Comparison of ENCODE assay signal across 9 cellular contexts in the genomic region with DNA sequence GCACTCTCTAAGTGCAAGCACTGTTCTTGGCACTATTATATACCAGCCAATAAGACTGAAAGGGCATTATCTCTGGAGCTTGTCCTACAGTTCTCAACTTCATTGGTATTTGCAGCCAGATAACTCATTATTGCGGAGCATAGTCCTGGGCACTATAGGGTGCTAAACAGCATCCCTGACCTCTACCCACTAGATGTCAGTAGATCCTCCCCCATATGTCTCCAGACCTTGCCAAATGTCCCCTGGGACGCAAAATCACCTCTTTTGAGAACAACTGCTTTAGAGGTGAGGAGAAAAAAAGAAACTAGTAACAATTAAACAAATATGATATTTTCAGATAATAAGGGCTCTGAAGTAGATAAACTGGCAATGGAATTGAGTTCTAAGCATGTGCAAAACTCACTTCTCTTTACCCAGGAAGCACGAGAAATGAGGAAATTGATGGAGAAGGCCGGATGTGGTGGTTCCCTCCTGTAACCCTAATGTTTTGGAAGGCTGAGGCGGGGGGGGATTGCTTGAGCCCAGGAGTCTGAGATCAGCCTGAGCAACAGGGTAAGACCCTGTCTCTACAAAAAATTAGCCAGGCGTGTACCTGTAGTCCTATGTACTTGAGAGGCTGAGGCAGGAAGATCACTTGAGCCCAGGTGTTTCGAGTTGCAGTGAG.
A peak's percentile ranks its signal among the peaks of the same experiment; 100 is the strongest.
DNase-seq lines count a peak whose midpoint lies in the region; ATAC-seq and TF ChIP-seq lines count a peak whose summit lies in the region.
"Had no signal": no experiment of that assay in that cellular context is flagged by ENCODE, and none has a peak within 500 bp of the region (broad histone marks: within the 10 kb centered on the region; RNA-seq: fewer than 3 reads in every experiment).

No MANE protein-coding gene starts in this region.

- no peaks in the 10 kb centered on the region for H3K36me3 Mint-ChIP-seq in activated CD4-positive, alpha-beta T cell treated with anti-CD3 and anti-CD28 coated beads, Interleukin-2, amount 10 ng/mL, durations not matched to agents 7 days and 5 days (ENCODE audit: low read depth)

- H3K27me3 Mint-ChIP-seq in activated CD4-positive, alpha-beta T cell treated with anti-CD3 and anti-CD28 coated beads, Interleukin-2, amount 10 ng/mL, durations not matched to agents 7 days and 5 days: no peaks in the 10 kb centered on the region

- no peaks in the 10 kb centered on the region for H4K20me1 ChIP-seq in OCI-LY7 (ENCODE audit: insufficient read depth, low read length)

- H3K4me1 Mint-ChIP-seq in activated CD4-positive, alpha-beta T cell treated with anti-CD3 and anti-CD28 coated beads, Interleukin-2, amount 10 ng/mL, durations not matched to agents 7 days and 5 days: peaks cover 39% of the 10 kb centered on the region

- peak; percentile 55 for ATAC-seq in HG02798 (IDR thresholded peaks at IDR 0.05; ENCODE audit: poor library complexity, unreplicated experiment)
- ATAC-seq: body of pancreas had no signal

- no peaks in the 10 kb centered on the region for H3K9me3 ChIP-seq in OCI-LY7 (ENCODE audit: low read length)
- H3K9me3 ChIP-seq: body of pancreas had no signal

- no peaks in the 10 kb centered on the region for H3K9me2 ChIP-seq in OCI-LY7 (ENCODE audit: insufficient read depth, low read length)

- H2AFZ ChIP-seq in OCI-LY7 (ENCODE audit: low read length): peak overlapping the region; percentile 97

- H3K4me1 ChIP-seq in OCI-LY7 (ENCODE audit: insufficient read depth, low read length, poor library complexity, severe bottlenecking): peaks cover 55% of the 10 kb centered on the region
- H3K4me1 ChIP-seq: body of pancreas had no signal

- H3K36me3 ChIP-seq in OCI-LY7 (ENCODE audit: insufficient read depth, low read length): no peaks in the 10 kb centered on the region

- CTCF ChIA-PET in activated CD4-positive, alpha-beta T cell treated with anti-CD3 and anti-CD28 coated beads, Interleukin-2, amount 10 ng/mL, durations not matched to agents 7 days and 5 days (lab: Charles Lee): interaction anchor here (1.0 to 1.6 kb wide), 2 partner anchors 12 to 18 kb away, joined by 4 to 5 read pairs; no protein-coding TSS in a partner anchor
- CTCF ChIA-PET in OCI-LY7 (lab: Charles Lee; ENCODE audit: unreplicated experiment): no interaction called here

- H3K79me2 ChIP-seq in OCI-LY7 (ENCODE audit: insufficient read depth, low read depth, low read length): no peaks in the 10 kb centered on the region

- POLR2A ChIA-PET in activated CD4-positive, alpha-beta T cell treated with anti-CD3 and anti-CD28 coated beads, Interleukin-2, amount 10 ng/mL, durations not matched to agents 7 days and 5 days (lab: Charles Lee): no interaction called here
- POLR2A ChIA-PET in OCI-LY7 (lab: Charles Lee): no interaction called here

- H3K4me2 ChIP-seq in OCI-LY7 (ENCODE audit: low read length): peak overlapping the region; percentile 58

- peak overlapping the region; percentile 61 for H3K27ac Mint-ChIP-seq in activated CD4-positive, alpha-beta T cell treated with anti-CD3 and anti-CD28 coated beads, Interleukin-2, amount 10 ng/mL, durations not matched to agents 7 days and 5 days

- H3K4me3 Mint-ChIP-seq in activated CD4-positive, alpha-beta T cell treated with anti-CD3 and anti-CD28 coated beads, Interleukin-2, amount 10 ng/mL, durations not matched to agents 7 days and 5 days: no peak overlapping the region

- H3K9me3 Mint-ChIP-seq in activated CD4-positive, alpha-beta T cell treated with anti-CD3 and anti-CD28 coated beads, Interleukin-2, amount 10 ng/mL, durations not matched to agents 7 days and 5 days: no peaks in the 10 kb centered on the region

- BruUV-seq in OCI-LY7 (replicated peaks; lab: Mats Ljungman, UMichigan): no TSS peak

- no peak for DNase-seq in activated CD4-positive, alpha-beta T cell treated with anti-CD3 and anti-CD28 coated beads, Interleukin-2, amount 10 ng/mL, durations not matched to agents 7 days and 5 days
- DNase-seq in activated CD4-positive, alpha-beta T cell treated with anti-CD3 and anti-CD28 coated beads for 1 hour: no peak
- DNase-seq in OCI-LY7 (ENCODE audit: low spot score) (peak; percentile 78), fibroblast of gingiva (ENCODE audit: low read depth) (peak; percentile 26), NCI-H2081 (lab: John Stamatoyannopoulos, UW) (no peak), KG1 (lab: John Stamatoyannopoulos, UW) (no peak)
- DNase-seq in effector CD4-positive, alpha-beta T cell: no peak

- peak overlapping the region; percentile 45 for H3K4me3 ChIP-seq in OCI-LY7 (ENCODE audit: low read depth, low read length, poor library complexity, severe bottlenecking)
- H3K4me3 ChIP-seq: body of pancreas had no signal

- peak; percentile 83 for TF ChIP-seq CTCF in OCI-LY7 (conservative IDR thresholded peaks at IDR 0.05; ENCODE audit: low read length)

- peak overlapping the region; percentile 23 for H3K27ac ChIP-seq in OCI-LY7 (ENCODE audit: low read depth, low read length, poor library complexity, severe bottlenecking)
- H3K27ac ChIP-seq: body of pancreas had no signal

- intact Hi-C loops in OCI-LY7 (cut with micrococcal nuclease; ENCODE audit: unreplicated experiment): loop anchor here (1.0 to 5.0 kb wide), 2 partner anchors 86 to 103 kb away; no protein-coding TSS in a partner anchor

Comparison
In these comparisons a context has a peak if more than half of its experiments do, and no peak if none do; other contexts are left out.
1. DNase-seq: peak in OCI-LY7 (single experiment) and fibroblast of gingiva (single experiment); none in activated CD4-positive, alpha-beta T cell treated with anti-CD3 and anti-CD28 coated beads, Interleukin-2, amount 10 ng/mL, durations not matched to agents 7 days and 5 days (single experiment), activated CD4-positive, alpha-beta T cell treated with anti-CD3 and anti-CD28 coated beads for 1 hour (single experiment), effector CD4-positive, alpha-beta T cell (single experiment), NCI-H2081 (0 of 2) and KG1 (single experiment).